1 cellular context compared by ENCODE assay signal in the genomic region with DNA sequence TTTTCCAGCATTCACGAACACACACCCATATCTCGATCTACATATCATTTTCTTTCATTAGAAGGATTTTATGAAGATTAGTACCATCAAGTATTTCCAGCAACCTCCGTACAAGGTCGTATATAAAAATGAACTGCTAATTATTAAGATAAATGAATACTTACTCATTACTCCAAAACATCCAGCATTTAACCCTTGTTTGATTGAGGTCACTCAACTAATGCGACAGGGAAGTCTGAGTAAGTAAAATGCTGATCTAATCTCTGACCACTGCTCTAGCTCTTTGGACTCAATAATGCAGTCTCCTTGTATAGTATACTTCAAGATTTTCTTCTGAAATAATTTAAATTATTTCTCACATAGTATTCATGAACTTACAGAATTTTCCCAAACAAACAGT.
TF ChIP-seq lines count a peak whose summit lies in the region.

No MANE protein-coding gene starts in this region.

TF ChIP-seq in HepG2, 621 proteins besides CTCF, POLR2A, EP300 and RAD21:
- no peak for TF ChIP-seq MYNN (CRISPR knock-in tag; IDR thresholded peaks at IDR 0.05; ENCODE audit: low read depth)
- no peak for TF ChIP-seq HDAC2 (CRISPR knock-in tag; IDR thresholded peaks at IDR 0.05)
- TF ChIP-seq, protein P1, sequence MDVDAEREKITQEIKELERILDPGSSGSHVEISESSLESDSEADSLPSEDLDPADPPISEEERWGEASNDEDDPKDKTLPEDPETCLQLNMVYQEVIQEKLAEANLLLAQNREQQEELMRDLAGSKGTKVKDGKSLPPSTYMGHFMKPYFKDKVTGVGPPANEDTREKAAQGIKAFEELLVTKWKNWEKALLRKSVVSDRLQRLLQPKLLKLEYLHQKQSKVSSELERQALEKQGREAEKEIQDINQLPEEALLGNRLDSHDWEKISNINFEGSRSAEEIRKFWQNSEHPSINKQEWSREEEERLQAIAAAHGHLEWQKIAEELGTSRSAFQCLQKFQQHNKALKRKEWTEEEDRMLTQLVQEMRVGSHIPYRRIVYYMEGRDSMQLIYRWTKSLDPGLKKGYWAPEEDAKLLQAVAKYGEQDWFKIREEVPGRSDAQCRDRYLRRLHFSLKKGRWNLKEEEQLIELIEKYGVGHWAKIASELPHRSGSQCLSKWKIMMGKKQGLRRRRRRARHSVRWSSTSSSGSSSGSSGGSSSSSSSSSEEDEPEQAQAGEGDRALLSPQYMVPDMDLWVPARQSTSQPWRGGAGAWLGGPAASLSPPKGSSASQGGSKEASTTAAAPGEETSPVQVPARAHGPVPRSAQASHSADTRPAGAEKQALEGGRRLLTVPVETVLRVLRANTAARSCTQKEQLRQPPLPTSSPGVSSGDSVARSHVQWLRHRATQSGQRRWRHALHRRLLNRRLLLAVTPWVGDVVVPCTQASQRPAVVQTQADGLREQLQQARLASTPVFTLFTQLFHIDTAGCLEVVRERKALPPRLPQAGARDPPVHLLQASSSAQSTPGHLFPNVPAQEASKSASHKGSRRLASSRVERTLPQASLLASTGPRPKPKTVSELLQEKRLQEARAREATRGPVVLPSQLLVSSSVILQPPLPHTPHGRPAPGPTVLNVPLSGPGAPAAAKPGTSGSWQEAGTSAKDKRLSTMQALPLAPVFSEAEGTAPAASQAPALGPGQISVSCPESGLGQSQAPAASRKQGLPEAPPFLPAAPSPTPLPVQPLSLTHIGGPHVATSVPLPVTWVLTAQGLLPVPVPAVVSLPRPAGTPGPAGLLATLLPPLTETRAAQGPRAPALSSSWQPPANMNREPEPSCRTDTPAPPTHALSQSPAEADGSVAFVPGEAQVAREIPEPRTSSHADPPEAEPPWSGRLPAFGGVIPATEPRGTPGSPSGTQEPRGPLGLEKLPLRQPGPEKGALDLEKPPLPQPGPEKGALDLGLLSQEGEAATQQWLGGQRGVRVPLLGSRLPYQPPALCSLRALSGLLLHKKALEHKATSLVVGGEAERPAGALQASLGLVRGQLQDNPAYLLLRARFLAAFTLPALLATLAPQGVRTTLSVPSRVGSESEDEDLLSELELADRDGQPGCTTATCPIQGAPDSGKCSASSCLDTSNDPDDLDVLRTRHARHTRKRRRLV (CRISPR knock-in tag; IDR thresholded peaks at IDR 0.05): no peak
- TF ChIP-seq ZNF878 (CRISPR knock-in tag; IDR thresholded peaks at IDR 0.05): no peak
- TF ChIP-seq REPIN1 (CRISPR knock-in tag; IDR thresholded peaks at IDR 0.05; ENCODE audit: borderline replicate concordance, low read depth): no peak
- TF ChIP-seq ZNF570 (CRISPR knock-in tag; IDR thresholded peaks at IDR 0.05; ENCODE audit: borderline replicate concordance): no peak
- no peak for TF ChIP-seq IRF2 (CRISPR knock-in tag; IDR thresholded peaks at IDR 0.05)
- TF ChIP-seq ZNF564 (CRISPR knock-in tag; IDR thresholded peaks at IDR 0.05): no peak
- TF ChIP-seq ZSCAN30 (CRISPR knock-in tag; IDR thresholded peaks at IDR 0.05): no peak
- TF ChIP-seq, protein P2, sequence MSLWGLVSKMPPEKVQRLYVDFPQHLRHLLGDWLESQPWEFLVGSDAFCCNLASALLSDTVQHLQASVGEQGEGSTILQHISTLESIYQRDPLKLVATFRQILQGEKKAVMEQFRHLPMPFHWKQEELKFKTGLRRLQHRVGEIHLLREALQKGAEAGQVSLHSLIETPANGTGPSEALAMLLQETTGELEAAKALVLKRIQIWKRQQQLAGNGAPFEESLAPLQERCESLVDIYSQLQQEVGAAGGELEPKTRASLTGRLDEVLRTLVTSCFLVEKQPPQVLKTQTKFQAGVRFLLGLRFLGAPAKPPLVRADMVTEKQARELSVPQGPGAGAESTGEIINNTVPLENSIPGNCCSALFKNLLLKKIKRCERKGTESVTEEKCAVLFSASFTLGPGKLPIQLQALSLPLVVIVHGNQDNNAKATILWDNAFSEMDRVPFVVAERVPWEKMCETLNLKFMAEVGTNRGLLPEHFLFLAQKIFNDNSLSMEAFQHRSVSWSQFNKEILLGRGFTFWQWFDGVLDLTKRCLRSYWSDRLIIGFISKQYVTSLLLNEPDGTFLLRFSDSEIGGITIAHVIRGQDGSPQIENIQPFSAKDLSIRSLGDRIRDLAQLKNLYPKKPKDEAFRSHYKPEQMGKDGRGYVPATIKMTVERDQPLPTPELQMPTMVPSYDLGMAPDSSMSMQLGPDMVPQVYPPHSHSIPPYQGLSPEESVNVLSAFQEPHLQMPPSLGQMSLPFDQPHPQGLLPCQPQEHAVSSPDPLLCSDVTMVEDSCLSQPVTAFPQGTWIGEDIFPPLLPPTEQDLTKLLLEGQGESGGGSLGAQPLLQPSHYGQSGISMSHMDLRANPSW (CRISPR knock-in tag; IDR thresholded peaks at IDR 0.05; ENCODE audit: borderline replicate concordance): no peak
- TF ChIP-seq, protein P3, sequence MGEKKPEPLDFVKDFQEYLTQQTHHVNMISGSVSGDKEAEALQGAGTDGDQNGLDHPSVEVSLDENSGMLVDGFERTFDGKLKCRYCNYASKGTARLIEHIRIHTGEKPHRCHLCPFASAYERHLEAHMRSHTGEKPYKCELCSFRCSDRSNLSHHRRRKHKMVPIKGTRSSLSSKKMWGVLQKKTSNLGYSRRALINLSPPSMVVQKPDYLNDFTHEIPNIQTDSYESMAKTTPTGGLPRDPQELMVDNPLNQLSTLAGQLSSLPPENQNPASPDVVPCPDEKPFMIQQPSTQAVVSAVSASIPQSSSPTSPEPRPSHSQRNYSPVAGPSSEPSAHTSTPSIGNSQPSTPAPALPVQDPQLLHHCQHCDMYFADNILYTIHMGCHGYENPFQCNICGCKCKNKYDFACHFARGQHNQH (CRISPR knock-in tag; IDR thresholded peaks at IDR 0.05): no peak
- TF ChIP-seq PAX8 (CRISPR knock-in tag; IDR thresholded peaks at IDR 0.05; ENCODE audit: borderline replicate concordance): no peak
